18 cellular contexts compared by ENCODE assay signal in genomic region chr14:99466719-99467118, GRCh38. TPM values are rescaled to one million over a fixed set of nuclear protein-coding genes. Genes with fewer than 3 reads are reported as not detected.
A peak's percentile ranks its signal among the peaks of the same experiment; 100 is the strongest.
DNase-seq lines count a peak whose midpoint lies in the region; ATAC-seq and TF ChIP-seq lines count a peak whose summit lies in the region.
"Had no signal": no experiment of that assay in that cellular context is flagged by ENCODE, and none has a peak within 500 bp of the region (broad histone marks: within the 10 kb centered on the region; RNA-seq: fewer than 3 reads in every experiment).

No MANE protein-coding gene starts in this region.

- intact Hi-C loops in Caco-2 (cut with micrococcal nuclease; ENCODE audit: unreplicated experiment): no loop called here

- CTCF ChIA-PET in Caco-2 (lab: Charles Lee): no interaction called here

- TF ChIP-seq CTCF in Caco-2 (IDR thresholded peaks at IDR 0.05; ENCODE audit: insufficient read depth in 1 of 2, low read depth in 1 of 2, low read length in 1 of 2, severe bottlenecking in 1 of 2, unreplicated experiment in 1 of 2): no peak

- no peak for DNase-seq in activated naive CD4-positive, alpha-beta T cell treated with Interleukin-2 at 50 U/mL for 16 hours
- DNase-seq in Caco-2: no peak
- no peak for DNase-seq in immature natural killer cell
- DNase-seq in renal cortical epithelial cell (ENCODE audit: low read depth): peak; percentile 58
- no peak for DNase-seq in GM03348 (ENCODE audit: low spot score)
- DNase-seq: C1 segment of cervical spinal cord; CD4-positive, alpha-beta T cell; DMS153; DMS79 treated with DMSO at 0.1 percent for 48 hours; EL; HCEC 1CT; HFFc6; IMR-90; KBM-7 had no signal

- no peak overlapping the region for H3K4me3 Mint-ChIP-seq in activated naive CD4-positive, alpha-beta T cell treated with anti-CD3 and anti-CD28 coated beads, Interleukin-2, amount 50 U/mL, for 24 hours
- H3K4me3 Mint-ChIP-seq in Caco-2 (ENCODE audit: unreplicated experiment) (no peak overlapping the region), immature natural killer cell (peak overlapping the region in 2 of 5 donors; percentile 18 to 77)
- H3K4me3 Mint-ChIP-seq: B cell; CD4-positive, alpha-beta T cell; HFFc6 had no signal

- peaks cover 15% of the 10 kb centered on the region for H3K4me1 ChIP-seq in Caco-2

- no peak for ATAC-seq in GM21529 (IDR thresholded peaks at IDR 0.05; ENCODE audit: unreplicated experiment)
- ATAC-seq in HG02642 (IDR thresholded peaks at IDR 0.05; ENCODE audit: poor library complexity, unreplicated experiment): no peak

- peaks cover 70% of the 10 kb centered on the region for H3K4me1 Mint-ChIP-seq in activated naive CD4-positive, alpha-beta T cell treated with anti-CD3 and anti-CD28 coated beads, Interleukin-2, amount 50 U/mL, for 24 hours
- H3K4me1 Mint-ChIP-seq in Caco-2 (ENCODE audit: low read depth, unreplicated experiment) (peaks cover 43% of the 10 kb centered on the region), immature natural killer cell (peaks cover 96 to 100% of the 10 kb centered on the region in 2 donors)

- POLR2A ChIA-PET in Caco-2 (lab: Charles Lee): no interaction called here

- H3K36me3 Mint-ChIP-seq in activated naive CD4-positive, alpha-beta T cell treated with anti-CD3 and anti-CD28 coated beads, Interleukin-2, amount 50 U/mL, for 24 hours: peaks cover 14% of the 10 kb centered on the region
- H3K36me3 Mint-ChIP-seq in Caco-2 (ENCODE audit: insufficient read depth, unreplicated experiment) (peaks cover 26% of the 10 kb centered on the region), immature natural killer cell (peaks cover 12 to 24% (median 17%) of the 10 kb centered on the region in 3 donors)

- no peaks in the 10 kb centered on the region for H3K27me3 Mint-ChIP-seq in activated naive CD4-positive, alpha-beta T cell treated with anti-CD3 and anti-CD28 coated beads, Interleukin-2, amount 50 U/mL, for 24 hours
- H3K27me3 Mint-ChIP-seq in Caco-2 (ENCODE audit: insufficient read depth, unreplicated experiment) (no peaks in the 10 kb centered on the region), immature natural killer cell (ENCODE audit: low read depth in 3 of 3) (peaks cover 0 to 3% (median 0%) of the 10 kb centered on the region in 3 donors)
- H3K27me3 Mint-ChIP-seq: B cell; CD4-positive, alpha-beta T cell had no signal

- H3K4me3 ChIP-seq in Caco-2 (ENCODE audit: low read depth, low read length): no peak overlapping the region

- no peaks in the 10 kb centered on the region for H3K27me3 ChIP-seq in Caco-2 (replicated peaks; ENCODE audit: control insufficient read depth, insufficient read depth, low read length)

- peak overlapping the region; percentile 66 for H3K27ac Mint-ChIP-seq in activated naive CD4-positive, alpha-beta T cell treated with anti-CD3 and anti-CD28 coated beads, Interleukin-2, amount 50 U/mL, for 24 hours
- H3K27ac Mint-ChIP-seq in Caco-2 (ENCODE audit: unreplicated experiment) (peak overlapping the region; percentile 53), immature natural killer cell (peak overlapping the region; percentile 69 to 87 (median 78))
- H3K27ac Mint-ChIP-seq: B cell; CD4-positive, alpha-beta T cell; HFFc6 had no signal

- no TSS peak for BruUV-seq in Caco-2 (replicated peaks; lab: Mats Ljungman, UMichigan)

- no peaks in the 10 kb centered on the region; the same call in 1 of the 2 replicates for H3K36me3 ChIP-seq in Caco-2 (ENCODE audit: control insufficient read depth, insufficient read depth, low read length)

- H3K9me3 Mint-ChIP-seq in activated naive CD4-positive, alpha-beta T cell treated with anti-CD3 and anti-CD28 coated beads, Interleukin-2, amount 50 U/mL, for 24 hours: no peaks in the 10 kb centered on the region
- H3K9me3 Mint-ChIP-seq in Caco-2 (ENCODE audit: unreplicated experiment) (no peaks in the 10 kb centered on the region), immature natural killer cell (no peaks in the 10 kb centered on the region)
- H3K9me3 Mint-ChIP-seq: CD4-positive, alpha-beta T cell; HFFc6 had no signal

- H3K9me3 ChIP-seq in Caco-2: no peaks in the 10 kb centered on the region

RNA-seq across cellular contexts. Expression of gene SETD3, which starts 13.9 kb away (rescaled TPM):
- total RNA-seq in Caco-2 (2022) (74.3 and 76.2 TPM in 2 replicates), renal cortical epithelial cell (85.9 and 96.7 TPM in 2 replicates)
- polyA plus RNA-seq in immature natural killer cell: 100 to 1,000 TPM in 1 of 3 donors, 10 to 100 TPM in 2; 60.8 to 112 (median 66.5) TPM

RNA-seq across cellular contexts. Expression of gene CCNK, which starts 14.5 kb away (rescaled TPM):
- total RNA-seq in Caco-2 (2022): 95.4 and 104 TPM in 2 replicates
- polyA plus RNA-seq in immature natural killer cell: 10 to 100 TPM in 2 of 3 donors, 1 to 10 TPM in 1; 5.8 to 32.9 (median 13.2) TPM
- 25.2 and 49.1 TPM in 2 replicates for total RNA-seq in renal cortical epithelial cell
